1 cellular context compared by ENCODE assay signal in the genomic region with DNA sequence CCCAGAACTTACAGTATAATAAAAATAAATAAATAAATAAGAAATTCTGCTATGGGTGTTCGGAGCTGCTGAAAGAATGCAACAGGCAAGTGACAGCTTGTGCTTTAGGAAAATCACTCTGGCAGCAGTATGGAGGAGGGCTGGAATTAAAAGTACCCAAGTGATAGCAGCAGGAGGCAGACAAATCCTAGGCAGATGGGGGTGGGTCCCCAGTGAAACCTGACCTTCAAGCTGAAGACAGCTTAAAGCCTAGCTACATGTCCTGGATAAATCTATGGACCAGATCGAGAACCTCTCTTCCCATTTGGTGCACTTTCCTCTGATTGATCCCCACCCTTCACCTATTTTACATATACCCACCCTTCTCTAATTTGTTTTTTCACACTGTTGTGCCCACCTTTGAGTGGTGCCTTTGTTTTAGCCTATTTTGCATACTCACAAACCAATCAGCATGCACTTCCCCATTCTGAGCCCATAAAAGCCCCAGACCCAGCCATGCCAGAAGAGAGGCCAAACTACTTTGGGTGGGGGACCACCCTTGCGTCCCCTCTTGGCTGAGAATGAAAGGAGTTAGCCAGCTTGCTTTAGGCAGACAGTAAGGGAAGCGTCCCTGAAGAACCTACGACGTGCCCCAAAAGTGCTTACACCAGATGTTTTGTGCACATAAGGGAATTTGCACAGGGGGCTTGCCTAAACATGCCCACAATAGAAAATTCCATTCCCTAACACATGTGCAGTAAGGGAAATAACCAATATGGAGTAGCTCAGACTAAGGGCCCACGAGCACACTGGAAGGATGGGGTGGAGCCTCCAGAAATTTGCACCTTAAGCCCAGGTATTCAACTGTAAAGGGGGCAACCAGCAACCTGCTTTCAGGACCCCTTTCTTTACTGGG.
TF ChIP-seq lines count a peak whose summit lies in the region.

No MANE protein-coding gene starts in this region.

TF ChIP-seq in WTC11, 78 proteins besides CTCF, POLR2A, EP300 and RAD21 (continued from another document):
- TF ChIP-seq, protein P1, sequence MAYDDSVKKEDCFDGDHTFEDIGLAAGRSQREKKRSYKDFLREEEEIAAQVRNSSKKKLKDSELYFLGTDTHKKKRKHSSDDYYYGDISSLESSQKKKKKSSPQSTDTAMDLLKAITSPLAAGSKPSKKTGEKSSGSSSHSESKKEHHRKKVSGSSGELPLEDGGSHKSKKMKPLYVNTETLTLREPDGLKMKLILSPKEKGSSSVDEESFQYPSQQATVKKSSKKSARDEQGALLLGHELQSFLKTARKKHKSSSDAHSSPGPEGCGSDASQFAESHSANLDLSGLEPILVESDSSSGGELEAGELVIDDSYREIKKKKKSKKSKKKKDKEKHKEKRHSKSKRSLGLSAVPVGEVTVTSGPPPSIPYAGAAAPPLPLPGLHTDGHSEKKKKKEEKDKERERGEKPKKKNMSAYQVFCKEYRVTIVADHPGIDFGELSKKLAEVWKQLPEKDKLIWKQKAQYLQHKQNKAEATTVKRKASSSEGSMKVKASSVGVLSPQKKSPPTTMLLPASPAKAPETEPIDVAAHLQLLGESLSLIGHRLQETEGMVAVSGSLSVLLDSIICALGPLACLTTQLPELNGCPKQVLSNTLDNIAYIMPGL (CRISPR knock-in tag; IDR thresholded peaks at IDR 0.05) = no peak
- TF ChIP-seq, protein P2, sequence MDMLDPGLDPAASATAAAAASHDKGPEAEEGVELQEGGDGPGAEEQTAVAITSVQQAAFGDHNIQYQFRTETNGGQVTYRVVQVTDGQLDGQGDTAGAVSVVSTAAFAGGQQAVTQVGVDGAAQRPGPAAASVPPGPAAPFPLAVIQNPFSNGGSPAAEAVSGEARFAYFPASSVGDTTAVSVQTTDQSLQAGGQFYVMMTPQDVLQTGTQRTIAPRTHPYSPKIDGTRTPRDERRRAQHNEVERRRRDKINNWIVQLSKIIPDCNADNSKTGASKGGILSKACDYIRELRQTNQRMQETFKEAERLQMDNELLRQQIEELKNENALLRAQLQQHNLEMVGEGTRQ (CRISPR knock-in tag; IDR thresholded peaks at IDR 0.05) = no peak
- TF ChIP-seq, protein P3, sequence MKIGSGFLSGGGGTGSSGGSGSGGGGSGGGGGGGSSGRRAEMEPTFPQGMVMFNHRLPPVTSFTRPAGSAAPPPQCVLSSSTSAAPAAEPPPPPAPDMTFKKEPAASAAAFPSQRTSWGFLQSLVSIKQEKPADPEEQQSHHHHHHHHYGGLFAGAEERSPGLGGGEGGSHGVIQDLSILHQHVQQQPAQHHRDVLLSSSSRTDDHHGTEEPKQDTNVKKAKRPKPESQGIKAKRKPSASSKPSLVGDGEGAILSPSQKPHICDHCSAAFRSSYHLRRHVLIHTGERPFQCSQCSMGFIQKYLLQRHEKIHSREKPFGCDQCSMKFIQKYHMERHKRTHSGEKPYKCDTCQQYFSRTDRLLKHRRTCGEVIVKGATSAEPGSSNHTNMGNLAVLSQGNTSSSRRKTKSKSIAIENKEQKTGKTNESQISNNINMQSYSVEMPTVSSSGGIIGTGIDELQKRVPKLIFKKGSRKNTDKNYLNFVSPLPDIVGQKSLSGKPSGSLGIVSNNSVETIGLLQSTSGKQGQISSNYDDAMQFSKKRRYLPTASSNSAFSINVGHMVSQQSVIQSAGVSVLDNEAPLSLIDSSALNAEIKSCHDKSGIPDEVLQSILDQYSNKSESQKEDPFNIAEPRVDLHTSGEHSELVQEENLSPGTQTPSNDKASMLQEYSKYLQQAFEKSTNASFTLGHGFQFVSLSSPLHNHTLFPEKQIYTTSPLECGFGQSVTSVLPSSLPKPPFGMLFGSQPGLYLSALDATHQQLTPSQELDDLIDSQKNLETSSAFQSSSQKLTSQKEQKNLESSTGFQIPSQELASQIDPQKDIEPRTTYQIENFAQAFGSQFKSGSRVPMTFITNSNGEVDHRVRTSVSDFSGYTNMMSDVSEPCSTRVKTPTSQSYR (CRISPR knock-in tag; IDR thresholded peaks at IDR 0.05) = no peak
- TF ChIP-seq TCF7 (CRISPR knock-in tag; IDR thresholded peaks at IDR 0.05; ENCODE audit: low read depth) (no peak), PRRX2 (CRISPR knock-in tag; IDR thresholded peaks at IDR 0.05) (no peak), FOXJ3 (CRISPR knock-in tag; IDR thresholded peaks at IDR 0.05; ENCODE audit: borderline replicate concordance) (no peak), ESRRA (CRISPR knock-in tag; IDR thresholded peaks at IDR 0.05; ENCODE audit: borderline replicate concordance) (no peak), EMX1 (CRISPR knock-in tag; IDR thresholded peaks at IDR 0.05) (no peak), ZNF138 (CRISPR knock-in tag; conservative IDR thresholded peaks at IDR 0.05) (no peak), NR1H2 (CRISPR knock-in tag; IDR thresholded peaks at IDR 0.05) (no peak), ATF1 (CRISPR knock-in tag; IDR thresholded peaks at IDR 0.05) (no peak), NFE2L1 (CRISPR knock-in tag; IDR thresholded peaks at IDR 0.05) (no peak), ZNF396 (CRISPR knock-in tag; IDR thresholded peaks at IDR 0.05; ENCODE audit: borderline replicate concordance) (no peak), TP53 (CRISPR knock-in tag; IDR thresholded peaks at IDR 0.05) (no peak)
- TF ChIP-seq, protein P4, sequence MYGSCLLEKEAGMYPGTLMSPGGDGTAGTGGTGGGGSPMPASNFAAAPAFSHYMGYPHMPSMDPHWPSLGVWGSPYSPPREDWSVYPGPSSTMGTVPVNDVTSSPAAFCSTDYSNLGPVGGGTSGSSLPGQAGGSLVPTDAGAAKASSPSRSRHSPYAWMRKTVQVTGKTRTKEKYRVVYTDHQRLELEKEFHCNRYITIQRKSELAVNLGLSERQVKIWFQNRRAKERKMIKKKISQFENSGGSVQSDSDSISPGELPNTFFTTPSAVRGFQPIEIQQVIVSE (CRISPR knock-in tag; IDR thresholded peaks at IDR 0.05; ENCODE audit: borderline replicate concordance) = no peak
TF ChIP-seq in WTC11: peak in this region for 0.
